Comparison of ENCODE assay signal across 8 cellular contexts in genomic region chr6:151324079-151324825, GRCh38.
A peak's percentile ranks its signal among the peaks of the same experiment; 100 is the strongest.
DNase-seq lines count a peak whose midpoint lies in the region; ATAC-seq and TF ChIP-seq lines count a peak whose summit lies in the region.

No MANE protein-coding gene starts in this region.

- ATAC-seq in HG03066 (IDR thresholded peaks at IDR 0.05; ENCODE audit: low read depth, unreplicated experiment): peak; percentile 76
- peak; percentile 84 for ATAC-seq in left colon
- no peak for ATAC-seq in GM19023 (IDR thresholded peaks at IDR 0.05; ENCODE audit: unreplicated experiment)

- peak; percentile 71 for DNase-seq in GM12865 (ENCODE audit: low read depth)
- peak; percentile 58 for DNase-seq in NCI-H345 treated with DMSO at 0.1 percent for 48 hours (lab: John Stamatoyannopoulos, UW; ENCODE audit: unreplicated experiment)
- peak; percentile 78 for DNase-seq in activated CD4-positive, CD25-positive, alpha-beta regulatory T cell treated with anti-CD3 and anti-CD28 coated beads, Interleukin-2, amount 50 U/mL, for 72 hours
- DNase-seq in central memory CD4-positive, alpha-beta T cell: peak; percentile 52
- peak; percentile 68 to 74 for DNase-seq in left colon
- DNase-seq in stimulated activated CD4-positive, alpha-beta T cell treated with anti-CD3 and anti-CD28 coated beads, Interleukin-1b, Interleukin-23, amount 100 ng/mL, for 4 hours (ENCODE audit: low read depth in 2 of 2): peak; percentile 55 to 61

- H3K4me3 ChIP-seq in GM12865 (ENCODE audit: low read depth, low read length): no peak overlapping the region

- intact Hi-C loops in left colon (cut with DNase I, micrococcal nuclease): loop anchor here in 1 of 2 donors (5.0 kb wide), 1 partner anchor 307 kb away; no protein-coding TSS in a partner anchor

- TF ChIP-seq CTCF in GM12865 (IDR thresholded peaks at IDR 0.05; ENCODE audit: insufficient read depth, low read depth, low read length, missing control alignments): peak; percentile 98
